In genomic region chr19:48397636-48398328, GRCh38 we compare ENCODE assay signal across 8 cellular contexts. TPM values are rescaled to one million over a fixed set of nuclear protein-coding genes. Genes with fewer than 3 reads are reported as not detected.
DNase-seq lines count a peak whose midpoint lies in the region; ATAC-seq and TF ChIP-seq lines count a peak whose summit lies in the region.

No MANE protein-coding gene starts in this region.

- H3K4me1 Mint-ChIP-seq in activated naive CD4-positive, alpha-beta T cell treated with anti-CD3 and anti-CD28 coated beads for 36 hours (ENCODE audit: low read depth), result peaks cover 38% of the 10 kb centered on the region
- H3K4me1 Mint-ChIP-seq in activated CD4-positive, alpha-beta memory T cell treated with anti-CD3 and anti-CD28 coated beads, Interleukin-2, amount 10 ng/mL, durations not matched to agents 7 days and 5 days, result peaks cover 41% of the 10 kb centered on the region

- POLR2A ChIA-PET in activated CD4-positive, alpha-beta memory T cell treated with anti-CD3 and anti-CD28 coated beads, Interleukin-2, amount 10 ng/mL, durations not matched to agents 7 days and 5 days (lab: Charles Lee), result interaction anchor here (0.9 kb wide), 1 partner anchor 48 kb away, joined by 3 read pairs; the partner anchor contains the start of gene GRWD1

- no peak for TF ChIP-seq POLR2A in thyroid gland (IDR thresholded peaks at IDR 0.05)

- 19 to 20% methylated on average over 24 of the region's 24 CpGs for whole genome bisulfite sequencing in thyroid gland, 2 donors

- H3K4me3 ChIP-seq in iPS-15b (ENCODE audit: low read depth, low read length) (peak overlapping the region; percentile 77), thoracic aorta (peak overlapping the region; percentile 66), thyroid gland (replicated peaks in 1 of 3) (peak overlapping the region in 1 of 3 donors; percentile 27)

- peak overlapping the region; percentile 42 for H3K27ac Mint-ChIP-seq in activated naive CD4-positive, alpha-beta T cell treated with anti-CD3 and anti-CD28 coated beads for 36 hours
- H3K27ac Mint-ChIP-seq in activated CD4-positive, alpha-beta memory T cell treated with anti-CD3 and anti-CD28 coated beads, Interleukin-2, amount 10 ng/mL, durations not matched to agents 7 days and 5 days, result peak overlapping the region; percentile 72

- H3K9me3 ChIP-seq in iPS-15b (ENCODE audit: control insufficient read depth, insufficient read depth, low read length), result no peaks in the 10 kb centered on the region
- H3K9me3 ChIP-seq in thoracic aorta, result no peaks in the 10 kb centered on the region
- H3K9me3 ChIP-seq in thyroid gland, result no peaks in the 10 kb centered on the region

- H3K4me1 ChIP-seq in iPS-15b (ENCODE audit: control insufficient read depth, insufficient read depth, low read length), result peaks cover 8% of the 10 kb centered on the region
- H3K4me1 ChIP-seq in thoracic aorta (ENCODE audit: control insufficient read depth in 1 of 2, low read depth in 2 of 2), result peaks cover 2 to 9% of the 10 kb centered on the region in 2 donors
- H3K4me1 ChIP-seq in thyroid gland, result peaks cover 6 to 14% of the 10 kb centered on the region in 2 donors

- H3K27me3 Mint-ChIP-seq in activated naive CD4-positive, alpha-beta T cell treated with anti-CD3 and anti-CD28 coated beads for 36 hours (ENCODE audit: low read depth), result peaks cover 44% of the 10 kb centered on the region
- peaks cover 47% of the 10 kb centered on the region for H3K27me3 Mint-ChIP-seq in activated CD4-positive, alpha-beta memory T cell treated with anti-CD3 and anti-CD28 coated beads, Interleukin-2, amount 10 ng/mL, durations not matched to agents 7 days and 5 days

- TF ChIP-seq CTCF in thoracic aorta (IDR thresholded peaks at IDR 0.05) (no peak), thyroid gland (IDR thresholded peaks at IDR 0.05) (no peak)

- H3K9me3 Mint-ChIP-seq in activated naive CD4-positive, alpha-beta T cell treated with anti-CD3 and anti-CD28 coated beads for 36 hours, result peaks cover 5% of the 10 kb centered on the region
- peaks cover 2% of the 10 kb centered on the region for H3K9me3 Mint-ChIP-seq in activated CD4-positive, alpha-beta memory T cell treated with anti-CD3 and anti-CD28 coated beads, Interleukin-2, amount 10 ng/mL, durations not matched to agents 7 days and 5 days

- H3K36me3 Mint-ChIP-seq in activated naive CD4-positive, alpha-beta T cell treated with anti-CD3 and anti-CD28 coated beads for 36 hours (ENCODE audit: low read depth), result no peaks in the 10 kb centered on the region
- H3K36me3 Mint-ChIP-seq in activated CD4-positive, alpha-beta memory T cell treated with anti-CD3 and anti-CD28 coated beads, Interleukin-2, amount 10 ng/mL, durations not matched to agents 7 days and 5 days (ENCODE audit: low read depth), result peaks cover 9% of the 10 kb centered on the region

- in situ Hi-C loops in ACHN (cut with HindIII; ENCODE audit: low pct_ligation_motif_present, low pct_unique_long_range_greater_than_20kb, low sequenced_read_pairs), result no loop called here

- H3K9ac ChIP-seq in iPS-15b (ENCODE audit: low read depth, low read length), result no peak overlapping the region

- H3K36me3 ChIP-seq in iPS-15b (ENCODE audit: control insufficient read depth, insufficient read depth, low read length) (no peaks in the 10 kb centered on the region), thoracic aorta (no peaks in the 10 kb centered on the region), thyroid gland (no peaks in the 10 kb centered on the region)

- intact Hi-C loops in activated naive CD4-positive, alpha-beta T cell treated with anti-CD3 and anti-CD28 coated beads for 36 hours (cut with micrococcal nuclease), result loop anchor here (1.0 to 5.0 kb wide), 3 partner anchors 71 to 240 kb away; partner anchors contain the start of genes CYTH2 and DBP
- intact Hi-C loops in thyroid gland (cut with DNase I), result loop anchor here (10.0 kb wide), 1 partner anchor 47 kb away; the partner anchor contains the start of gene GRWD1

- ATAC-seq in thoracic aorta (ENCODE audit: insufficient number of reproducible peaks, low FRiP score, low read depth), result no peak

- H3K27ac ChIP-seq in thoracic aorta, result no peak overlapping the region
- no peak overlapping the region for H3K27ac ChIP-seq in thyroid gland

- H3K4me3 Mint-ChIP-seq in activated naive CD4-positive, alpha-beta T cell treated with anti-CD3 and anti-CD28 coated beads for 36 hours, result peak overlapping the region; percentile 82
- H3K4me3 Mint-ChIP-seq in activated CD4-positive, alpha-beta memory T cell treated with anti-CD3 and anti-CD28 coated beads, Interleukin-2, amount 10 ng/mL, durations not matched to agents 7 days and 5 days, result peak overlapping the region; percentile 89

- no peak for DNase-seq in activated naive CD4-positive, alpha-beta T cell treated with anti-CD3 and anti-CD28 coated beads for 36 hours
- DNase-seq in activated naive CD4-positive, alpha-beta T cell treated with Interleukin-2 at 50 U/mL for 16 hours, result no peak
- no peak for DNase-seq in activated CD4-positive, alpha-beta memory T cell treated with anti-CD3 and anti-CD28 coated beads, Interleukin-2, amount 10 ng/mL, durations not matched to agents 7 days and 5 days
- DNase-seq in thoracic aorta (ENCODE audit: low spot score) (no peak), thyroid gland (no peak), SW 1271 (lab: John Stamatoyannopoulos, UW) (no peak), ACHN (no peak)

- peaks cover 44% of the 10 kb centered on the region for H3K27me3 ChIP-seq in iPS-15b (ENCODE audit: control insufficient read depth, insufficient read depth, low read length)
- H3K27me3 ChIP-seq in thoracic aorta (replicated peaks; ENCODE audit: insufficient read depth), result peaks cover 18% of the 10 kb centered on the region
- peaks cover 32% of the 10 kb centered on the region for H3K27me3 ChIP-seq in thyroid gland

- CTCF ChIA-PET in activated naive CD4-positive, alpha-beta T cell treated with anti-CD3 and anti-CD28 coated beads for 36 hours (lab: Charles Lee), result no interaction called here
- CTCF ChIA-PET in activated CD4-positive, alpha-beta memory T cell treated with anti-CD3 and anti-CD28 coated beads, Interleukin-2, amount 10 ng/mL, durations not matched to agents 7 days and 5 days (lab: Charles Lee), result no interaction called here

RNA-seq across cellular contexts. Expression of gene GRIN2D, which starts 4.3 kb away (rescaled TPM):
- total RNA-seq in activated naive CD4-positive, alpha-beta T cell treated with anti-CD3 and anti-CD28 coated beads for 36 hours, result under 1 TPM; 0.05 to 0.07 TPM
- under 1 TPM; 0.18 TPM for total RNA-seq in activated CD4-positive, alpha-beta memory T cell treated with anti-CD3 and anti-CD28 coated beads, Interleukin-2, amount 10 ng/mL, durations not matched to agents 7 days and 5 days
- total RNA-seq in thoracic aorta, result under 1 TPM in 1 of 2 donors, not detected in 1; 0.68 TPM
- total RNA-seq in thyroid gland, result 1 to 10 TPM in 1 of 4 donors, under 1 TPM in 3; 0.56 to 2.2 (median 0.84) TPM

RNA-seq across cellular contexts. Expression of gene KDELR1, which starts 6.4 kb away (rescaled TPM):
- total RNA-seq in activated naive CD4-positive, alpha-beta T cell treated with anti-CD3 and anti-CD28 coated beads for 36 hours, result 10 to 100 TPM; 81.5 to 83.8 TPM
- total RNA-seq in activated CD4-positive, alpha-beta memory T cell treated with anti-CD3 and anti-CD28 coated beads, Interleukin-2, amount 10 ng/mL, durations not matched to agents 7 days and 5 days, result 10 to 100 TPM; 91.8 to 94.4 TPM
- total RNA-seq in thoracic aorta (10 to 100 TPM; 65.6 to 79.9 TPM), thyroid gland (100 to 1,000 TPM; 121 to 160 (median 141) TPM)

RNA-seq across cellular contexts. Expression of gene SYNGR4, which starts 33.6 kb away (rescaled TPM):
- under 1 TPM; 0.50 to 0.52 TPM for total RNA-seq in activated naive CD4-positive, alpha-beta T cell treated with anti-CD3 and anti-CD28 coated beads for 36 hours
- total RNA-seq in activated CD4-positive, alpha-beta memory T cell treated with anti-CD3 and anti-CD28 coated beads, Interleukin-2, amount 10 ng/mL, durations not matched to agents 7 days and 5 days, result under 1 TPM in 1 of 2 experiments, not detected in 1; 0.28 TPM
- total RNA-seq in thoracic aorta (not detected), thyroid gland (not detected)

RNA-seq across cellular contexts. Expression of gene TMEM143, which starts 34.0 kb away (rescaled TPM):
- 10 to 100 TPM; 23.9 to 24.1 TPM for total RNA-seq in activated naive CD4-positive, alpha-beta T cell treated with anti-CD3 and anti-CD28 coated beads for 36 hours
- 10 to 100 TPM; 17.4 to 18.2 TPM for total RNA-seq in activated CD4-positive, alpha-beta memory T cell treated with anti-CD3 and anti-CD28 coated beads, Interleukin-2, amount 10 ng/mL, durations not matched to agents 7 days and 5 days
- total RNA-seq in thoracic aorta (10 to 100 TPM in 1 of 2 donors, 1 to 10 TPM in 1; 6.3 to 18.4 TPM), thyroid gland (10 to 100 TPM in 1 of 4 donors, 1 to 10 TPM in 3; 6.3 to 12.6 (median 9.2) TPM)

RNA-seq across cellular contexts. Expression of gene GRWD1, which starts 48.0 kb away (rescaled TPM):
- 10 to 100 TPM; 32.4 to 36.0 TPM for total RNA-seq in activated naive CD4-positive, alpha-beta T cell treated with anti-CD3 and anti-CD28 coated beads for 36 hours
- total RNA-seq in activated CD4-positive, alpha-beta memory T cell treated with anti-CD3 and anti-CD28 coated beads, Interleukin-2, amount 10 ng/mL, durations not matched to agents 7 days and 5 days, result 10 to 100 TPM; 25.6 to 27.1 TPM
- 10 to 100 TPM; 17.5 to 38.3 TPM for total RNA-seq in thoracic aorta
- total RNA-seq in thyroid gland, result 10 to 100 TPM; 22.4 to 40.5 (median 29.1) TPM
